14 cellular contexts compared by ENCODE assay signal in genomic region chr3:16487506-16488175, GRCh38. TPM values are rescaled to one million over a fixed set of nuclear protein-coding genes. Genes with fewer than 3 reads are reported as not detected.
DNase-seq lines count a peak whose midpoint lies in the region; ATAC-seq and TF ChIP-seq lines count a peak whose summit lies in the region.
"Had no signal": no experiment of that assay in that cellular context is flagged by ENCODE, and none has a peak within 500 bp of the region (broad histone marks: within the 10 kb centered on the region; RNA-seq: fewer than 3 reads in every experiment).

No MANE protein-coding gene starts in this region.

- DNase-seq in CD4-positive, alpha-beta T cell = no peak
- DNase-seq in H9 (no peak), NCI-H2029 (lab: John Stamatoyannopoulos, UW) (peak; percentile 48), thyroid gland (peak; percentile 82 to 87), NCI-H524 treated with DMSO at 0.1 percent for 48 hours (lab: John Stamatoyannopoulos, UW) (no peak), SK-N-DZ (ENCODE audit: low spot score) (no peak)
- DNase-seq: CD8-positive, alpha-beta T cell; COR-L47; DMS153 had no signal

- no peaks in the 10 kb centered on the region for H3K27me3 ChIP-seq in CD4-positive, alpha-beta T cell (ENCODE audit: control insufficient read depth, insufficient read depth, low read length)
- H3K27me3 ChIP-seq in H9 (ENCODE audit: insufficient read depth, low read length) (no peaks in the 10 kb centered on the region), thyroid gland (no peaks in the 10 kb centered on the region)

- no peak overlapping the region for H2BK20ac ChIP-seq in H9 (ENCODE audit: low read depth, low read length, poor library complexity, severe bottlenecking)

- H3K4ac ChIP-seq in H9 (ENCODE audit: low read depth, low read length) = no peak overlapping the region

- no peak overlapping the region for H3K23ac ChIP-seq in H9 (ENCODE audit: insufficient read length, low read depth, low read length)

- WGBS in H9 (ENCODE audit: extremely low coverage, insufficient read length, low lambda C conversion rate) = no CpG with 5 or more reads among the region's 11 CpGs
- 48 to 57% methylated on average over 11 of the region's 11 CpGs for WGBS in thyroid gland, 2 donors

- no peak overlapping the region for H2AFZ ChIP-seq in H9 (ENCODE audit: low read length)

- no peak overlapping the region for H3K4me2 ChIP-seq in H9 (ENCODE audit: insufficient read depth, insufficient read length, low read length)

- peaks cover 59% of the 10 kb centered on the region for H3K4me1 Mint-ChIP-seq in CD4-positive, alpha-beta T cell (ENCODE audit: low read depth)
- H3K4me1 Mint-ChIP-seq in H9 = peaks cover 16 to 17% of the 10 kb centered on the region in 2 experiments

- H3K36me3 Mint-ChIP-seq in CD4-positive, alpha-beta T cell (ENCODE audit: low read depth) = peaks cover 67% of the 10 kb centered on the region
- peaks cover 5 to 10% (median 8%) of the 10 kb centered on the region in 3 experiments; a peak in 6 of 7 replicates for H3K36me3 Mint-ChIP-seq in H9 (ENCODE audit: insufficient read depth in 1 of 3, low read depth in 3 of 3)

- H3K14ac ChIP-seq in H9 (ENCODE audit: insufficient read depth, low read length) = no peak overlapping the region

- POLR2A ChIA-PET in CD4-positive, alpha-beta T cell (lab: Charles Lee) = interaction anchor here (2.1 kb wide), 1 partner anchor 24 kb away, joined by 7 read pairs; no protein-coding TSS in a partner anchor

- H3K27ac Mint-ChIP-seq in CD4-positive, alpha-beta T cell = peak overlapping the region; percentile 91
- no peak overlapping the region for H3K27ac Mint-ChIP-seq in H9
- H3K27ac Mint-ChIP-seq: B cell had no signal

- H3K18ac ChIP-seq in H9 (ENCODE audit: insufficient read length, low read depth, low read length) = no peak overlapping the region

- H2AK5ac ChIP-seq in H9 (ENCODE audit: insufficient read length, low read length) = no peak overlapping the region

- no peak for TF ChIP-seq CTCF in CD4-positive, alpha-beta T cell (IDR thresholded peaks at IDR 0.05)
- TF ChIP-seq CTCF in H9 (conservative IDR thresholded peaks at IDR 0.05) (no peak), thyroid gland (IDR thresholded peaks at IDR 0.05) (no peak)

- no peaks in the 10 kb centered on the region for H3K36me3 ChIP-seq in thyroid gland

- no peak for TF ChIP-seq POLR2A in thyroid gland (IDR thresholded peaks at IDR 0.05)

- H3K4me1 ChIP-seq in H9 (ENCODE audit: insufficient read depth, low read length) (peaks cover 5% of the 10 kb centered on the region; the same call in 1 of the 2 replicates), thyroid gland (peaks cover 91 to 97% of the 10 kb centered on the region in 2 donors)

- H3T11ph ChIP-seq in H9 (ENCODE audit: low read length) = no peak overlapping the region

- no peaks in the 10 kb centered on the region for H3K23me2 ChIP-seq in H9 (ENCODE audit: insufficient read length, low read depth, low read length, poor library complexity, severe bottlenecking)

- no peak for ATAC-seq in CD4-positive, alpha-beta T cell (ENCODE audit: poor library complexity)
- ATAC-seq in activated CD4-positive, CD25-positive, alpha-beta regulatory T cell treated with anti-CD3 and anti-CD28 coated beads, Interleukin-2, amount 50 U/mL, for 24 hours = no peak
- ATAC-seq: CD8-positive, alpha-beta T cell; GM12878 had no signal

- H4K91ac ChIP-seq in H9 (ENCODE audit: insufficient read length, low read depth, low read length) = peak overlapping the region; percentile 8

- H3K9ac ChIP-seq in H9 (ENCODE audit: extremely low read depth, insufficient read length, low read length) = no peak overlapping the region

- no peaks in the 10 kb centered on the region for H3K79me1 ChIP-seq in H9 (ENCODE audit: insufficient read depth, low read depth, low read length, poor library complexity, severe bottlenecking)

- no peaks in the 10 kb centered on the region for H3K27me3 Mint-ChIP-seq in CD4-positive, alpha-beta T cell
- peaks cover 37% of the 10 kb centered on the region for H3K27me3 Mint-ChIP-seq in H9 (ENCODE audit: low read depth)
- H3K27me3 Mint-ChIP-seq: B cell, IgD-negative memory B cell had no signal

- no peak overlapping the region for H3K4me3 ChIP-seq in thyroid gland (replicated peaks in 1 of 3)
- H3K4me3 ChIP-seq: GM12878 had no signal

- H2BK5ac ChIP-seq in H9 (ENCODE audit: insufficient read length, low read length) = no peak overlapping the region

- no peak overlapping the region for H3K56ac ChIP-seq in H9 (ENCODE audit: insufficient read length, low read depth, low read length)

- H2BK15ac ChIP-seq in H9 (ENCODE audit: low read depth, low read length) = no peak overlapping the region

- H3K27ac ChIP-seq in CD4-positive, alpha-beta T cell (ENCODE audit: low read depth, low read length) = no peak overlapping the region
- H3K27ac ChIP-seq in H9 (ENCODE audit: insufficient read length, low read depth, low read length) (no peak overlapping the region), thyroid gland (peak overlapping the region; percentile 89 to 95 (median 93))

- no peaks in the 10 kb centered on the region for H3K79me2 ChIP-seq in H9 (ENCODE audit: insufficient read depth, low read length)

- intact Hi-C loops in CD4-positive, alpha-beta T cell (cut with DNase I, micrococcal nuclease) = loop anchor here in 1 of 2 experiments (2.0 kb wide), 1 partner anchor 23 kb away; no protein-coding TSS in a partner anchor
- intact Hi-C loops in thyroid gland (cut with DNase I) = no loop called here

- H3K9me3 Mint-ChIP-seq in CD4-positive, alpha-beta T cell = no peaks in the 10 kb centered on the region
- H3K9me3 Mint-ChIP-seq in H9 = peaks cover 8 to 10% of the 10 kb centered on the region in 2 experiments
- H3K9me3 Mint-ChIP-seq: CD8-positive, alpha-beta T cell; IgD-negative memory B cell had no signal

- no peaks in the 10 kb centered on the region for H3K9me3 ChIP-seq in CD4-positive, alpha-beta T cell (ENCODE audit: control insufficient read depth, low read length)
- H3K9me3 ChIP-seq in H9 (ENCODE audit: control insufficient read depth, low read depth, low read length) (no peaks in the 10 kb centered on the region), thyroid gland (no peaks in the 10 kb centered on the region)

- H2BK120ac ChIP-seq in H9 (ENCODE audit: low read depth, low read length, poor library complexity, severe bottlenecking) = no peak overlapping the region

- no peak overlapping the region for H4K5ac ChIP-seq in H9 (ENCODE audit: insufficient read length, low read depth, low read length)

- no peaks in the 10 kb centered on the region for H4K20me1 ChIP-seq in H9 (ENCODE audit: control insufficient read depth, insufficient read depth, insufficient read length)

- H4K8ac ChIP-seq in H9 (replicated peaks; ENCODE audit: insufficient read length, low read depth, low read length) = no peak overlapping the region

- CTCF ChIA-PET in CD4-positive, alpha-beta T cell (lab: Charles Lee) = interaction anchor here (0.7 kb wide), 1 partner anchor 605 kb away, joined by 3 read pairs; no protein-coding TSS in a partner anchor

- H2BK12ac ChIP-seq in H9 (ENCODE audit: insufficient read length, low read depth, low read length) = no peak overlapping the region

- H3K4me3 Mint-ChIP-seq in CD4-positive, alpha-beta T cell = no peak overlapping the region
- H3K4me3 Mint-ChIP-seq in H9 = no peak overlapping the region
- H3K4me3 Mint-ChIP-seq: B cell; CD8-positive, alpha-beta T cell had no signal

RNA-seq across cellular contexts. Expression of gene RFTN1, which starts 25.9 kb away (rescaled TPM):
- 10 to 100 TPM; 55.7 to 56.4 TPM for total RNA-seq in CD4-positive, alpha-beta T cell
- 2.2 and 2.5 TPM in 2 replicates for total RNA-seq in H9 (2021)
- total RNA-seq in thyroid gland = 100 to 1,000 TPM; 110 to 239 (median 153) TPM
- polyA plus RNA-seq in SK-N-DZ (2014; cell fraction: cytosol; rRNA removed) = 9.9 and 10.3 TPM in 2 replicates
- polyA plus RNA-seq in SK-N-DZ (2014; cell fraction: nucleus; rRNA removed) = 6.0 and 7.1 TPM in 2 replicates
- total RNA-seq: HT-29 had no signal

Comparison
In these comparisons a context has a peak if more than half of its experiments do, and no peak if none do; other contexts are left out.
1. DNase-seq: peak in NCI-H2029 (single experiment) and thyroid gland (2 of 2); none in CD4-positive, alpha-beta T cell (0 of 10), H9 (single experiment), NCI-H524 treated with DMSO at 0.1 percent for 48 hours (single experiment) and SK-N-DZ (single experiment).
2. H3K27ac ChIP-seq: peak in thyroid gland (3 of 3); none in CD4-positive, alpha-beta T cell (single experiment) and H9 (single experiment).
3. RNA of gene RFTN1, which starts 25.9 kb away (total RNA-seq): 110 to 239 TPM in thyroid gland and 55.7 to 56.4 TPM in CD4-positive, alpha-beta T cell; 2.2 to 2.5 TPM in H9; every median in the first group is over 10 times any median in the second.